31 cellular contexts compared by ENCODE assay signal in genomic region chr16:28213396-28213795, GRCh38. TPM values are rescaled to one million over a fixed set of nuclear protein-coding genes. Genes with fewer than 3 reads are reported as not detected.
DNase-seq lines count a peak whose midpoint lies in the region; ATAC-seq, FAIRE-seq and TF ChIP-seq lines count a peak whose summit lies in the region.
"Had no signal": no experiment of that assay in that cellular context is flagged by ENCODE, and none has a peak within 500 bp of the region (broad histone marks: within the 10 kb centered on the region; RNA-seq: fewer than 3 reads in every experiment).

No MANE protein-coding gene starts in this region.

- no peak overlapping the region for H3K23ac ChIP-seq in mesendoderm (ENCODE audit: low read length)

- H3K36me3 ChIP-seq in GM12878 (ENCODE audit: control insufficient read depth in 2 of 2, insufficient read depth in 2 of 2, low read length in 1 of 2) (peaks cover 0 to 3% of the 10 kb centered on the region in 2 experiments; a peak in 2 of 4 replicates), mesendoderm (ENCODE audit: control insufficient read depth, insufficient read depth, low read length) (peaks cover 3% of the 10 kb centered on the region)

- CTCF ChIA-PET in GM12878 (lab: Yijun Ruan, JAX) = interaction anchor here (1.0 to 8.1 kb wide), 6 partner anchors 20 to 241 kb away, joined by 3 to 91 read pairs (median 6); no protein-coding TSS in a partner anchor

- H3K4me1 ChIP-seq in GM12878 (ENCODE audit: control insufficient read depth, insufficient read depth, low read length) (peaks cover 6% of the 10 kb centered on the region; the same call in 1 of the 2 replicates), mesendoderm (ENCODE audit: control insufficient read depth, low read depth, low read length) (no peaks in the 10 kb centered on the region)

- H3K4me1 Mint-ChIP-seq in activated naive CD8-positive, alpha-beta T cell treated with anti-CD3 and anti-CD28 coated beads for 36 hours = peaks cover 14% of the 10 kb centered on the region
- peaks cover 25% of the 10 kb centered on the region for H3K4me1 Mint-ChIP-seq in activated naive CD8-positive, alpha-beta T cell treated with anti-CD3 and anti-CD28 coated beads, Interleukin-2, amount 50 U/mL, for 24 hours
- peaks cover 17% of the 10 kb centered on the region for H3K4me1 Mint-ChIP-seq in type B pancreatic cell (ENCODE audit: unreplicated experiment)

- RAD21 ChIA-PET in GM12878 (lab: Charles Lee; ENCODE audit: unreplicated experiment) = interaction anchor here (1.1 to 12.5 kb wide), 3 partner anchors 23 to 72 kb away, joined by 3 to 192 read pairs (median 63); no protein-coding TSS in a partner anchor

- no peak for DNase-seq in activated naive CD8-positive, alpha-beta T cell treated with anti-CD3 and anti-CD28 coated beads for 36 hours
- no peak for DNase-seq in activated naive CD8-positive, alpha-beta T cell treated with anti-CD3 and anti-CD28 coated beads, Interleukin-2, amount 50 U/mL, for 24 hours
- DNase-seq in GM12878 (ENCODE audit: low read depth, low spot score) (no peak), mesendoderm (no peak), type B pancreatic cell (ENCODE audit: extremely low spot score, unreplicated experiment) (no peak), amniotic stem cell (lab: John Stamatoyannopoulos, UW) (no peak)
- DNase-seq: activated CD4-positive, alpha-beta T cell treated with anti-CD3 and anti-CD28 coated beads for 4 hours; activated CD8-positive, alpha-beta memory T cell treated with anti-CD3 and anti-CD28 coated beads, Interleukin-2, amount 50 U/mL, for 4 hours; CD8-positive, alpha-beta T cell; EL; GOT3; hypothalamus; left colon; NCI-H1092; NCI-H1694; NCI-H446 treated with DMSO at 0.1 percent for 48 hours; NCI-H774; right lobe of liver; Right ventricle myocardium superior; stimulated activated CD8-positive, alpha-beta memory T cell treated with anti-CD3 and anti-CD28 coated beads, Interleukin-4, amount 100 ng/mL, for 48 hours; tibial artery had no signal

- H3K9ac ChIP-seq in GM12878 (ENCODE audit: control insufficient read depth, insufficient read depth, low read length) (no peak overlapping the region), mesendoderm (ENCODE audit: low read length) (no peak overlapping the region)

- H3K27me3 Mint-ChIP-seq in activated naive CD8-positive, alpha-beta T cell treated with anti-CD3 and anti-CD28 coated beads for 36 hours = no peaks in the 10 kb centered on the region
- no peaks in the 10 kb centered on the region for H3K27me3 Mint-ChIP-seq in activated naive CD8-positive, alpha-beta T cell treated with anti-CD3 and anti-CD28 coated beads, Interleukin-2, amount 50 U/mL, for 24 hours
- H3K27me3 Mint-ChIP-seq in type B pancreatic cell = no peaks in the 10 kb centered on the region
- H3K27me3 Mint-ChIP-seq: activated naive CD8-positive, alpha-beta T cell; central memory CD8-positive, alpha-beta T cell had no signal

- H2AFZ ChIP-seq in GM12878 (ENCODE audit: control insufficient read depth, low read depth, low read length) = peak overlapping the region; percentile 55

- TF ChIP-seq RAD21 in GM12878 (IDR thresholded peaks at IDR 0.05; ENCODE audit: insufficient read depth, low read depth, low read length) = no peak

- H3K79me2 ChIP-seq in GM12878 (ENCODE audit: control insufficient read depth, insufficient read depth, low read length) (peaks cover 31% of the 10 kb centered on the region), mesendoderm (ENCODE audit: control insufficient read depth, insufficient read depth, low read length) (peaks cover 25% of the 10 kb centered on the region)

- H3K4me3 ChIP-seq in GM12878 = no peak overlapping the region
- no peak overlapping the region for H3K4me3 ChIP-seq in mesendoderm (ENCODE audit: low read length)
- H3K4me3 ChIP-seq: gastroesophageal sphincter, right lobe of liver had no signal

- peaks cover 11% of the 10 kb centered on the region for H3K79me1 ChIP-seq in mesendoderm (ENCODE audit: low read length)

- H4K5ac ChIP-seq in mesendoderm (ENCODE audit: low read length) = no peak overlapping the region

- H3K9me3 ChIP-seq in GM12878 (replicated peaks; ENCODE audit: control insufficient read depth, insufficient read depth, low read length) = no peaks in the 10 kb centered on the region
- H3K9me3 ChIP-seq: gastroesophageal sphincter, neutrophil, right lobe of liver, tibial artery had no signal

- in situ Hi-C loops in GM12878 (cut with MboI) = no loop called here

- SMC1A ChIA-PET in GM12878 (lab: Charles Lee; ENCODE audit: uncharacterized antibody, unreplicated experiment) = interaction anchor here (0.5 to 13.4 kb wide), 5 partner anchors 11 to 75 kb away, joined by 3 to 272 read pairs (median 7); no protein-coding TSS in a partner anchor

- no peak overlapping the region for H3K27ac Mint-ChIP-seq in activated naive CD8-positive, alpha-beta T cell treated with anti-CD3 and anti-CD28 coated beads for 36 hours
- H3K27ac Mint-ChIP-seq in activated naive CD8-positive, alpha-beta T cell treated with anti-CD3 and anti-CD28 coated beads, Interleukin-2, amount 50 U/mL, for 24 hours = no peak overlapping the region
- no peak overlapping the region for H3K27ac Mint-ChIP-seq in type B pancreatic cell
- H3K27ac Mint-ChIP-seq: activated naive CD8-positive, alpha-beta T cell; CD8-positive, alpha-beta T cell had no signal

- H2AK5ac ChIP-seq in mesendoderm (ENCODE audit: low read length) = no peak overlapping the region

- H3K4me2 ChIP-seq in GM12878 (ENCODE audit: control insufficient read depth, insufficient read depth) (no peak overlapping the region), mesendoderm (ENCODE audit: low read length) (no peak overlapping the region)

- no peak for TF ChIP-seq CTCF in GM12878 (IDR thresholded peaks at IDR 0.05 in 2 of 3, conservative IDR thresholded peaks at IDR 0.05 in 1 of 3; ENCODE audit: control insufficient read depth in 2 of 3, extremely low read depth in 1 of 3, insufficient read depth in 1 of 3, low read depth in 3 of 3, low read length in 3 of 3)
- TF ChIP-seq CTCF in type B pancreatic cell (conservative IDR thresholded peaks at IDR 0.05) = no peak

- no peak for TF ChIP-seq POLR2A in GM12878 (IDR thresholded peaks at IDR 0.05; ENCODE audit: low read depth, low read length)

- intact Hi-C loops in GM12878 (cut with micrococcal nuclease; ENCODE audit: unreplicated experiment) = no loop called here

- H4K20me1 ChIP-seq in GM12878 (ENCODE audit: control insufficient read depth, insufficient read depth) = no peaks in the 10 kb centered on the region

- H3K36me3 Mint-ChIP-seq in activated naive CD8-positive, alpha-beta T cell treated with anti-CD3 and anti-CD28 coated beads for 36 hours = peaks cover 20% of the 10 kb centered on the region
- peaks cover 16% of the 10 kb centered on the region for H3K36me3 Mint-ChIP-seq in activated naive CD8-positive, alpha-beta T cell treated with anti-CD3 and anti-CD28 coated beads, Interleukin-2, amount 50 U/mL, for 24 hours (ENCODE audit: low read depth)
- peaks cover 10% of the 10 kb centered on the region for H3K36me3 Mint-ChIP-seq in type B pancreatic cell

- no peak overlapping the region for H2BK5ac ChIP-seq in mesendoderm (ENCODE audit: low read length)

- peaks cover 1% of the 10 kb centered on the region for H3K9me3 Mint-ChIP-seq in activated naive CD8-positive, alpha-beta T cell treated with anti-CD3 and anti-CD28 coated beads for 36 hours
- no peaks in the 10 kb centered on the region for H3K9me3 Mint-ChIP-seq in activated naive CD8-positive, alpha-beta T cell treated with anti-CD3 and anti-CD28 coated beads, Interleukin-2, amount 50 U/mL, for 24 hours
- H3K9me3 Mint-ChIP-seq in type B pancreatic cell = peaks cover 4% of the 10 kb centered on the region
- H3K9me3 Mint-ChIP-seq: CD8-positive, alpha-beta T cell had no signal

- no peak for TF ChIP-seq EP300 in GM12878 (IDR thresholded peaks at IDR 0.05; ENCODE audit: borderline replicate concordance in 1 of 2, control insufficient read depth in 1 of 2, low read depth in 2 of 2, low read length in 2 of 2)

- no peak overlapping the region for H2BK120ac ChIP-seq in mesendoderm (ENCODE audit: low read depth, low read length)

- 47% methylated on average over 3 of the region's 3 CpGs for WGBS in GM12878 (ENCODE audit: insufficient coverage, insufficient replicate concordance, low lambda C conversion rate, missing lambda C conversion rate)
- WGBS in mesendoderm (ENCODE audit: extremely low coverage, insufficient coverage, low lambda C conversion rate) = no CpG with 5 or more reads among the region's 3 CpGs

- BruUV-seq in GM12878 (replicated peaks; lab: Mats Ljungman, UMichigan) = no TSS peak

- H4K8ac ChIP-seq in mesendoderm (ENCODE audit: low read depth, low read length) = peak overlapping the region; percentile 28

- POLR2A ChIA-PET in GM12878 (lab: Charles Lee) = interaction anchor here (0.5 to 2.2 kb wide), 8 partner anchors 11 to 73 kb away, joined by 3 to 9 read pairs (median 3); no protein-coding TSS in a partner anchor

- no peak overlapping the region for H2BK15ac ChIP-seq in mesendoderm (replicated peaks; ENCODE audit: low read depth)

- H3K56ac ChIP-seq in mesendoderm (ENCODE audit: low read length) = no peak overlapping the region

- no peak overlapping the region for H3K18ac ChIP-seq in mesendoderm (ENCODE audit: low read length)

- H3K27ac ChIP-seq in GM12878 (ENCODE audit: control insufficient read depth, insufficient read depth) (no peak overlapping the region), mesendoderm (ENCODE audit: low read depth, low read length) (no peak overlapping the region)
- H3K27ac ChIP-seq: gastroesophageal sphincter, right lobe of liver, tibial artery had no signal

- peak overlapping the region; percentile 25 for H3K4me3 Mint-ChIP-seq in activated naive CD8-positive, alpha-beta T cell treated with anti-CD3 and anti-CD28 coated beads for 36 hours
- no peak overlapping the region for H3K4me3 Mint-ChIP-seq in activated naive CD8-positive, alpha-beta T cell treated with anti-CD3 and anti-CD28 coated beads, Interleukin-2, amount 50 U/mL, for 24 hours
- peak overlapping the region; percentile 68 for H3K4me3 Mint-ChIP-seq in type B pancreatic cell
- H3K4me3 Mint-ChIP-seq: activated naive CD8-positive, alpha-beta T cell; CD8-positive, alpha-beta T cell; central memory CD8-positive, alpha-beta T cell had no signal

- H3K4ac ChIP-seq in mesendoderm (ENCODE audit: low read depth, low read length) = no peak overlapping the region

- FAIRE-seq in GM12878 (lab: Jason Lieb, UNC) = peak; percentile 64
- FAIRE-seq: GM18507, HTR-8/SVneo had no signal

- ATAC-seq in activated naive CD8-positive, alpha-beta T cell treated with anti-CD3 and anti-CD28 coated beads, Interleukin-2, amount 50 U/mL, for 24 hours = no peak
- no peak for ATAC-seq in GM12878
- ATAC-seq in HG02970 (IDR thresholded peaks at IDR 0.05; ENCODE audit: low FRiP score, unreplicated experiment) = no peak
- ATAC-seq in GM21447 (IDR thresholded peaks at IDR 0.05; ENCODE audit: unreplicated experiment) = no peak
- ATAC-seq: CD8-positive, alpha-beta T cell; gastroesophageal sphincter; left colon; Panc1; right lobe of liver; SK-N-SH treated with all-trans-retinoic acid at 6 μM for 48 hours had no signal

- H3K27me3 ChIP-seq in GM12878 (replicated peaks in 1 of 2; ENCODE audit: control insufficient read depth in 2 of 2, insufficient read depth in 2 of 2, low read length in 1 of 2) (no peaks in the 10 kb centered on the region), mesendoderm (ENCODE audit: insufficient read depth, low read length, poor library complexity) (no peaks in the 10 kb centered on the region)
- H3K27me3 ChIP-seq: gastroesophageal sphincter, neutrophil, right lobe of liver, tibial artery had no signal

RNA-seq across cellular contexts. Expression of gene XPO6, which starts 1.6 kb away (rescaled TPM):
- total RNA-seq in activated naive CD8-positive, alpha-beta T cell treated with anti-CD3 and anti-CD28 coated beads for 36 hours = 100 to 1,000 TPM; 234 to 241 TPM
- 640 and 681 TPM in 2 replicates for total RNA-seq in GM12878 (2013; cell fraction: nucleolus; rRNA removed)
- total RNA-seq in GM12878 (2014; rRNA removed) = 117 and 134 TPM in 2 replicates
- total RNA-seq in GM12878 (2014; rRNA removed; fragmentation: Illumina TruSeq; extraction: Trizol) = 79.2 and 86.3 TPM in 2 replicates
- 178 and 180 TPM in 2 replicates for total RNA-seq in GM12878 (2021)
- 101 TPM for polyA plus RNA-seq in GM12878 (2011; ENCODE audit: low read depth)
- 233 and 246 TPM in 2 replicates for polyA plus RNA-seq in GM12878 (2011; rRNA removed)
- polyA plus RNA-seq in GM12878 (2011; cell fraction: cytosol; rRNA removed) = 320 and 350 TPM in 2 replicates
- 448 and 489 TPM in 2 replicates for polyA plus RNA-seq in GM12878 (2011; cell fraction: nucleus; rRNA removed)
- 110 and 124 TPM in 2 replicates for polyA plus RNA-seq in GM12878 (2012)
- 136 and 149 TPM in 2 replicates for polyA plus RNA-seq in GM12878 (2014; fragmentation: Illumina TruSeq; extraction: Trizol)
- 10 to 100 TPM in 1 of 2 experiments, 1 to 10 TPM in 1; 9.9 to 26.8 TPM for polyA plus RNA-seq in GM12878 (2014; fragmentation: Nextera tagmentation; extraction: Ambion mirVana)
- polyA plus RNA-seq in GM12878 (2014; rRNA removed) = 143 and 152 TPM in 2 replicates
- 10 to 100 TPM; 55.0 to 55.2 TPM for polyA plus RNA-seq in GM12878 (2016; fragmentation: Nextera tagmentation; extraction: Ambion mirVana)
- 462 and 470 TPM in 2 replicates for polyA minus RNA-seq in GM12878 (2011; rRNA and poly(A)+ RNA removed)
- 122 and 141 TPM in 2 replicates for polyA minus RNA-seq in GM12878 (2011; cell fraction: cytosol; rRNA and poly(A)+ RNA removed)
- polyA minus RNA-seq in GM12878 (2011; cell fraction: nucleus; rRNA and poly(A)+ RNA removed) = 280 and 319 TPM in 2 replicates
- 68.5 TPM for polyA plus RNA-seq in mesendoderm (2013, experiment 1 of 2)
- 69.8 TPM for polyA plus RNA-seq in mesendoderm (2013, experiment 2 of 2)
- total RNA-seq in type B pancreatic cell (ENCODE audit: low replicate concordance) = 111 and 118 TPM in 2 replicates
